ENCODE assay signal across 17 cellular contexts in the genomic region with DNA sequence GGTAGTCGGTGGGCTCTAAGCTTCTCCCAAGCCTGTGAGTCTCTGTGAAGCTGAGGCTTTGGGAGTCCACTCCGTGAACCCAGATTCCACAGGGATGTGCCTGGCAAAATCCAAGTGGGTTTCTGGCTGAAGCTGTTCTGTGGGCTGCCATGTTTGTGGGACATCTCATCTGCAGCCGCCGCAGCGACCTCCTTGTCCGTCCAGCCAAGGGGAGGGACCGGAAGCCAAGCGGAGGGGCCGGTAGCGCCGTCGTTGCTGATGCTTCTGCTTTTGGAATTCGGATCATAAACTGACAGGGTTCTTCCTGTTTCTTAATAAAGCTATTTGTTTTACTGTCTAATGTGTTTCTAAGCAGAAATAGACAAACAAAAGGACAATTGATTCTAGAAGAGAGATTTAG. TPM values are rescaled to one million over a fixed set of nuclear protein-coding genes. Genes with fewer than 3 reads are reported as not detected.
A peak's percentile ranks its signal among the peaks of the same experiment; 100 is the strongest.
DNase-seq lines count a peak whose midpoint lies in the region; ATAC-seq, FAIRE-seq and TF ChIP-seq lines count a peak whose summit lies in the region.
"Had no signal": no experiment of that assay in that cellular context is flagged by ENCODE, and none has a peak within 500 bp of the region (broad histone marks: within the 10 kb centered on the region; RNA-seq: fewer than 3 reads in every experiment).

No MANE protein-coding gene starts in this region.

- H3K27ac ChIP-seq in endothelial cell of umbilical vein (ENCODE audit: insufficient read depth, low read depth, low read length), result no peak overlapping the region
- no peak overlapping the region for H3K27ac ChIP-seq in CD8-positive, alpha-beta memory T cell (ENCODE audit: low read depth, low read length)
- H3K27ac ChIP-seq: esophagus squamous epithelium had no signal

- H3K9me3 Mint-ChIP-seq in CD8-positive, alpha-beta memory T cell, result peaks cover 0 to 5% (median 0%) of the 10 kb centered on the region in 5 donors
- H3K9me3 Mint-ChIP-seq: activated T-cell treated with anti-CD3 and anti-CD28 coated beads, Interleukin-2, amount 50 U/mL, for 4 hours; stimulated activated naive CD8-positive, alpha-beta T cell treated with anti-CD3 and anti-CD28 coated beads, Interleukin-15, Interleukin-2, amounts not matched to agents 100 ng/mL and 50 ng/mL, for 24 hours; T-cell had no signal

- no peaks in the 10 kb centered on the region for H3K36me3 Mint-ChIP-seq in T-helper 17 cell (ENCODE audit: low read depth)
- H3K36me3 Mint-ChIP-seq in CD8-positive, alpha-beta memory T cell, result peaks cover 0 to 7% (median 0%) of the 10 kb centered on the region in 3 donors
- H3K36me3 Mint-ChIP-seq: T-cell had no signal

- TF ChIP-seq CTCF in endothelial cell of umbilical vein (IDR thresholded peaks at IDR 0.05; ENCODE audit: extremely low read depth in 1 of 2, insufficient read depth in 1 of 2, low read depth in 1 of 2, low read length in 2 of 2) (no peak), mucosa of descending colon (IDR thresholded peaks at IDR 0.05) (no peak)

- peaks cover 3% of the 10 kb centered on the region for H3K4me1 Mint-ChIP-seq in T-helper 17 cell
- H3K4me1 Mint-ChIP-seq in CD8-positive, alpha-beta memory T cell, result no peaks in the 10 kb centered on the region

- H3K4me2 ChIP-seq in endothelial cell of umbilical vein (ENCODE audit: insufficient read depth, low read length), result peak overlapping the region; percentile 19

- no peak overlapping the region for H3K4me3 ChIP-seq in endothelial cell of umbilical vein (replicated peaks in 1 of 3; ENCODE audit: insufficient read depth in 1 of 3, low read depth in 1 of 3, low read length in 3 of 3)
- no peak overlapping the region for H3K4me3 ChIP-seq in mucosa of descending colon
- H3K4me3 ChIP-seq in CD8-positive, alpha-beta memory T cell (ENCODE audit: low read length), result no peak overlapping the region
- H3K4me3 ChIP-seq: esophagus squamous epithelium, hepatocyte had no signal

- H3K27me3 ChIP-seq in endothelial cell of umbilical vein (ENCODE audit: control insufficient read depth in 2 of 2, insufficient read depth in 2 of 2, low read length in 2 of 2), result peaks cover 5 to 8% of the 10 kb centered on the region in 2 experiments
- H3K27me3 ChIP-seq in CD8-positive, alpha-beta memory T cell (ENCODE audit: insufficient read depth, low read length, poor library complexity, severe bottlenecking), result peaks cover 7% of the 10 kb centered on the region
- H3K27me3 ChIP-seq: hepatocyte had no signal

- no peak for ATAC-seq in mucosa of descending colon
- ATAC-seq in T-helper 17 cell, result no peak
- ATAC-seq in HG02970 (IDR thresholded peaks at IDR 0.05; ENCODE audit: low FRiP score, unreplicated experiment), result no peak
- ATAC-seq: activated T-cell treated with anti-CD3 and anti-CD28 coated beads, Interleukin-2, amount 50 U/mL, for 4 hours; T-cell had no signal

- intact Hi-C loops in endothelial cell of umbilical vein (cut with micrococcal nuclease) (no loop called here), mucosa of descending colon (cut with DNase I, micrococcal nuclease) (no loop called here)

- H3K36me3 ChIP-seq in endothelial cell of umbilical vein (ENCODE audit: control insufficient read depth in 2 of 2, extremely low read depth in 1 of 2, insufficient read depth in 2 of 2, low read length in 2 of 2) (no peaks in the 10 kb centered on the region), mucosa of descending colon (ENCODE audit: low read depth) (no peaks in the 10 kb centered on the region)
- no peaks in the 10 kb centered on the region for H3K36me3 ChIP-seq in CD8-positive, alpha-beta memory T cell (ENCODE audit: insufficient read depth, low read length)
- H3K36me3 ChIP-seq: esophagus squamous epithelium had no signal

- H3K9ac ChIP-seq in endothelial cell of umbilical vein (replicated peaks; ENCODE audit: extremely low read depth, insufficient read depth, low read length), result no peak overlapping the region

- no peak overlapping the region for H3K27ac Mint-ChIP-seq in T-helper 17 cell
- H3K27ac Mint-ChIP-seq in CD8-positive, alpha-beta memory T cell, result no peak overlapping the region
- H3K27ac Mint-ChIP-seq: stimulated activated naive CD8-positive, alpha-beta T cell treated with anti-CD3 and anti-CD28 coated beads, Interleukin-15, Interleukin-2, amounts not matched to agents 100 ng/mL and 50 ng/mL, for 24 hours; T-cell had no signal

- CTCF ChIA-PET in endothelial cell of umbilical vein (lab: Charles Lee), result interaction anchor here (2.4 to 3.2 kb wide), 2 partner anchors 11 to 15 kb away, joined by 14 to 39 read pairs; a partner anchor contains a TSS
- CTCF ChIA-PET in CD8-positive, alpha-beta memory T cell (lab: Charles Lee), result no interaction called here

- no TSS peak for BruUV-seq in endothelial cell of umbilical vein (replicated peaks; lab: Mats Ljungman, UMichigan)

- peak overlapping the region; percentile 46 for H2AFZ ChIP-seq in endothelial cell of umbilical vein (ENCODE audit: low read depth, low read length)
- H2AFZ ChIP-seq: hepatocyte had no signal

- no peaks in the 10 kb centered on the region for H3K9me1 ChIP-seq in endothelial cell of umbilical vein (replicated peaks; ENCODE audit: control insufficient read depth, extremely low read depth, insufficient read depth, low read length)

- DNase-seq in CD1c-positive myeloid dendritic cell (ENCODE audit: extremely low spot score), result peak; percentile 64
- DNase-seq in NOMO-1 treated with dmso at 0.1 percent for 144 hours (lab: John Stamatoyannopoulos, UW; ENCODE audit: unreplicated experiment), result peak; percentile 72
- DNase-seq in endothelial cell of umbilical vein (ENCODE audit: low read depth, low spot score), result no peak
- peak; percentile 14 to 64 (median 37) for DNase-seq in mucosa of descending colon
- no peak for DNase-seq in T-helper 17 cell
- no peak for DNase-seq in GM12891 (ENCODE audit: insufficient read length, low spot score)
- no peak for DNase-seq in CD8-positive, alpha-beta memory T cell
- DNase-seq: activated T-cell treated with anti-CD3 and anti-CD28 coated beads, Interleukin-2, amount 50 U/mL, for 4 hours; esophagus squamous epithelium; GOT3; KG1; NCI-H1436 treated with DMSO at 0.1 percent for 48 hours had no signal

- dilution Hi-C loops in endothelial cell of umbilical vein (cut with MboI; ENCODE audit: extremely low pct_ligation_motif_present, low sequenced_read_pairs), result no loop called here

- no peak for FAIRE-seq in endothelial cell of umbilical vein (lab: Jason Lieb, UNC)
- no peak for FAIRE-seq in GM12891 (lab: Jason Lieb, UNC)
- FAIRE-seq: RCC 7860 had no signal

- H3K9me3 ChIP-seq in endothelial cell of umbilical vein (replicated peaks; ENCODE audit: control insufficient read depth, insufficient read depth, low read length) (no peaks in the 10 kb centered on the region), mucosa of descending colon (no peaks in the 10 kb centered on the region), T-helper 17 cell (ENCODE audit: control insufficient read depth, low read length, poor library complexity, severe bottlenecking) (no peaks in the 10 kb centered on the region)
- no peaks in the 10 kb centered on the region for H3K9me3 ChIP-seq in CD8-positive, alpha-beta memory T cell (ENCODE audit: low read length)
- H3K9me3 ChIP-seq: esophagus squamous epithelium had no signal

- POLR2A ChIA-PET in endothelial cell of umbilical vein (lab: Charles Lee), result no interaction called here
- POLR2A ChIA-PET in CD8-positive, alpha-beta memory T cell (lab: Charles Lee), result no interaction called here

- TF ChIP-seq POLR2A in endothelial cell of umbilical vein (IDR thresholded peaks at IDR 0.05; ENCODE audit: low read depth, low read length) (no peak), GM12891 (IDR thresholded peaks at IDR 0.05; ENCODE audit: low read depth, low read length) (no peak)

- no peaks in the 10 kb centered on the region for H4K20me1 ChIP-seq in endothelial cell of umbilical vein (replicated peaks; ENCODE audit: control insufficient read depth, extremely low read depth, insufficient read depth, low read length)

- no peak overlapping the region for H3K4me3 Mint-ChIP-seq in T-helper 17 cell
- no peak overlapping the region for H3K4me3 Mint-ChIP-seq in CD8-positive, alpha-beta memory T cell
- H3K4me3 Mint-ChIP-seq: activated T-cell treated with anti-CD3 and anti-CD28 coated beads, Interleukin-2, amount 50 U/mL, for 4 hours; stimulated activated naive CD8-positive, alpha-beta T cell treated with anti-CD3 and anti-CD28 coated beads, Interleukin-15, Interleukin-2, amounts not matched to agents 100 ng/mL and 50 ng/mL, for 24 hours; T-cell had no signal

- peaks cover 73% of the 10 kb centered on the region for H3K27me3 Mint-ChIP-seq in T-helper 17 cell
- peaks cover 32 to 67% of the 10 kb centered on the region in 2 donors for H3K27me3 Mint-ChIP-seq in CD8-positive, alpha-beta memory T cell

- no peaks in the 10 kb centered on the region for H3K79me2 ChIP-seq in endothelial cell of umbilical vein (ENCODE audit: control insufficient read depth, insufficient read depth, low read length)

- H3K4me1 ChIP-seq in endothelial cell of umbilical vein (ENCODE audit: control insufficient read depth, extremely low read depth, insufficient read depth, low read length) (no peaks in the 10 kb centered on the region), mucosa of descending colon (ENCODE audit: low read depth) (no peaks in the 10 kb centered on the region)
- H3K4me1 ChIP-seq in CD8-positive, alpha-beta memory T cell (ENCODE audit: insufficient read depth, low read length), result no peaks in the 10 kb centered on the region

TF ChIP-seq in endothelial cell of umbilical vein, 7 proteins besides CTCF, POLR2A, EP300 and RAD21 (continues in another document):
- TF ChIP-seq EZH2 (IDR thresholded peaks at IDR 0.05; ENCODE audit: borderline replicate concordance, low read depth, low read length, severe bottlenecking) (no peak), FOS (IDR thresholded peaks at IDR 0.05; ENCODE audit: borderline replicate concordance, insufficient read depth, low read length) (no peak)

TF ChIP-seq in GM12891, 5 proteins besides CTCF, POLR2A, EP300 and RAD21 (continues in another document):
- TF ChIP-seq SPI1 (IDR thresholded peaks at IDR 0.05; ENCODE audit: low read depth, low read length), result no peak
- no peak for TF ChIP-seq PAX5 (IDR thresholded peaks at IDR 0.05; ENCODE audit: insufficient read depth, low read length, severe bottlenecking)
- TF ChIP-seq POLR2AphosphoS5 (IDR thresholded peaks at IDR 0.05; ENCODE audit: low read depth, low read length), result no peak

RNA-seq across cellular contexts. Expression of a gene that starts 13.3 kb away (rescaled TPM):
- total RNA-seq in endothelial cell of umbilical vein (0.25 and 0.49 TPM in 2 replicates), mucosa of descending colon (1 to 10 TPM in 1 of 3 donors, under 1 TPM in 2; 0.14 to 3.2 (median 0.39) TPM), T-helper 17 cell (not detected)
- 0.04 and 0.06 TPM in 2 replicates for polyA plus RNA-seq in endothelial cell of umbilical vein
- polyA plus RNA-seq in endothelial cell of umbilical vein (2011; cell fraction: cytosol; rRNA removed), result 0.03 and 0.08 TPM in 2 replicates
- polyA plus RNA-seq in endothelial cell of umbilical vein (2011; cell fraction: nucleus; rRNA removed), result 0.08 and 0.25 TPM in 2 replicates
- 0.23 and 0.31 TPM in 2 replicates for polyA plus RNA-seq in endothelial cell of umbilical vein (2012)
- polyA minus RNA-seq in endothelial cell of umbilical vein, result 0.21 and 0.29 TPM in 2 replicates
- not detected for polyA minus RNA-seq in endothelial cell of umbilical vein (2011; cell fraction: cytosol; rRNA and poly(A)+ RNA removed)
- polyA minus RNA-seq in endothelial cell of umbilical vein (2011; cell fraction: nucleus; rRNA and poly(A)+ RNA removed), result 0.38 and 0.43 TPM in 2 replicates
- 2.8 TPM for polyA plus RNA-seq in GM12891 (2012; ENCODE audit: low read depth, missing spikeins)
- total RNA-seq in CD8-positive, alpha-beta memory T cell, result under 1 TPM; 0.11 to 0.16 TPM
- not detected for polyA plus RNA-seq in CD8-positive, alpha-beta memory T cell

Comparison
In these comparisons a context has a peak if more than half of its experiments do, and no peak if none do; other contexts are left out.
1. DNase-seq: peak in CD1c-positive myeloid dendritic cell (single experiment), NOMO-1 treated with dmso at 0.1 percent for 144 hours (single experiment) and mucosa of descending colon (3 of 3); none in endothelial cell of umbilical vein (single experiment), T-helper 17 cell (0 of 3), GM12891 (single experiment) and CD8-positive, alpha-beta memory T cell (0 of 5).